In the genomic region with DNA sequence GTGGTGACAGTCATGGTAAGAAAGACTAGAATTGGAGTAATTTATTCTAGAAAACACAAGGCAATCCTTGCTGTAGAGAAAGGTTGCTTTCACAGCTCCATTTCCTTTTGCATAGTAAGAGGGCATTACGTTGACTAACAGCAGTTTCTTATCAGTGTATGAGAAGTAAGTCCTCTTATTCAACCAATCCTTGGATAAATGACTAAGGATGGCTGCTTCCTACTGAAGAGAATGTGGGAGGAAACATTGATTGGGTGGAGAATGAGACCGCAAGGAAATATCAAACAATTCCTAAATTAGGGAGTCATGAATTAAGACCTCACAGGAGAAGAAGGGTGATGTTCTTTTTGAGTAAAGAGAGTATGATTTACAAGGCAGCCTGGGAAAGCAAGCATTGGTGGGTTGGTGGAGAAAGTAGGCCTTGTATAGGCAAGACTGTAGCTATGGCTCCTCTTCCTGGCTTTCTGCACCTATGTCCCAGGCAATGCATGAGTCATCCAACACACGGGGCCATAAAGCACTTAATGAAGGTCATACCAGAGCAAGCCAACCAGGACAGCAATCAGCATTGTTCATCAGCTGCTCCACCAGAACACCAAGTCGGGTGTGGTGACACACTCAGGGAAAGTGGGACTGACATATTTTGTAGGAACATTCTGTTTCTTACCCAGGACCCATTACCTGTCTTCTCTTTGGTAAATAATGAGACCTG, we compare ENCODE assay signal across 19 cellular contexts. TPM values are rescaled to one million over a fixed set of nuclear protein-coding genes. Genes with fewer than 3 reads are reported as not detected.
DNase-seq lines count a peak whose midpoint lies in the region; ATAC-seq, FAIRE-seq and TF ChIP-seq lines count a peak whose summit lies in the region.
"Had no signal": no experiment of that assay in that cellular context is flagged by ENCODE, and none has a peak within 500 bp of the region (broad histone marks: within the 10 kb centered on the region; RNA-seq: fewer than 3 reads in every experiment).

No MANE protein-coding gene starts in this region.

- peaks cover 0 to 12% (median 1%) of the 10 kb centered on the region in 11 donors for H3K9me3 Mint-ChIP-seq in naive thymus-derived CD4-positive, alpha-beta T cell
- H3K9me3 Mint-ChIP-seq: natural killer cell had no signal

- H3K36me3 Mint-ChIP-seq in naive thymus-derived CD4-positive, alpha-beta T cell, result no peaks in the 10 kb centered on the region
- H3K36me3 Mint-ChIP-seq: natural killer cell had no signal

- H3K27ac Mint-ChIP-seq in naive thymus-derived CD4-positive, alpha-beta T cell, result no peak overlapping the region

- no peaks in the 10 kb centered on the region for H4K20me1 ChIP-seq in HCT116 (ENCODE audit: insufficient read depth)
- H4K20me1 ChIP-seq: BLaER1 had no signal

- H3K27me3 Mint-ChIP-seq in naive thymus-derived CD4-positive, alpha-beta T cell, result peaks cover 7 to 28% (median 21%) of the 10 kb centered on the region in 5 donors

- H3K9me3 ChIP-seq in HCT116 (ENCODE audit: control insufficient read depth in 1 of 2, insufficient read depth in 1 of 2, low read depth in 1 of 2, low read length in 2 of 2) (no peaks in the 10 kb centered on the region), small intestine (ENCODE audit: control insufficient read depth, low read depth) (no peaks in the 10 kb centered on the region)
- no peaks in the 10 kb centered on the region for H3K9me3 ChIP-seq in naive thymus-derived CD4-positive, alpha-beta T cell (ENCODE audit: control insufficient read depth in 2 of 3, low read length in 3 of 3)
- H3K9me3 ChIP-seq: BLaER1 had no signal

- H3K36me3 ChIP-seq in HCT116 (ENCODE audit: control insufficient read depth in 1 of 2, insufficient read depth in 2 of 2, low read length in 2 of 2) (no peaks in the 10 kb centered on the region), small intestine (ENCODE audit: control insufficient read depth in 2 of 2, insufficient read depth in 2 of 2, low read length in 2 of 2) (no peaks in the 10 kb centered on the region)
- H3K36me3 ChIP-seq in naive thymus-derived CD4-positive, alpha-beta T cell (ENCODE audit: control insufficient read depth in 2 of 3, insufficient read depth in 3 of 3, low read length in 3 of 3), result no peaks in the 10 kb centered on the region
- H3K36me3 ChIP-seq: BLaER1 had no signal

- 23 to 59% (median 40%) methylated on average over 4 of the region's 4 CpGs for WGBS in small intestine, 3 donors

- peaks cover 0 to under 1% (median 0%) of the 10 kb centered on the region in 7 donors for H3K4me1 Mint-ChIP-seq in naive thymus-derived CD4-positive, alpha-beta T cell

- H3K4me3 Mint-ChIP-seq in naive thymus-derived CD4-positive, alpha-beta T cell, result no peak overlapping the region
- H3K4me3 Mint-ChIP-seq: natural killer cell had no signal

- H3K9me2 ChIP-seq in HCT116 (ENCODE audit: insufficient read depth), result no peaks in the 10 kb centered on the region

- H3K9ac ChIP-seq in HCT116 (ENCODE audit: low read length), result no peak overlapping the region
- H3K9ac ChIP-seq: BLaER1 had no signal

- H3K27me3 ChIP-seq in HCT116 (ENCODE audit: insufficient read depth, low read length) (no peaks in the 10 kb centered on the region), small intestine (ENCODE audit: control insufficient read depth in 2 of 2, insufficient read depth in 2 of 2, low read length in 2 of 2) (no peaks in the 10 kb centered on the region)
- no peaks in the 10 kb centered on the region for H3K27me3 ChIP-seq in naive thymus-derived CD4-positive, alpha-beta T cell (ENCODE audit: control insufficient read depth in 2 of 2, insufficient read depth in 2 of 2, low read length in 2 of 2)
- H3K27me3 ChIP-seq: BLaER1 had no signal

- H3K4me2 ChIP-seq in HCT116 (ENCODE audit: low read length), result no peak overlapping the region
- H3K4me2 ChIP-seq: BLaER1 had no signal

- no TSS peak for BruUV-seq in HCT116 (replicated peaks; lab: Mats Ljungman, UMichigan)

- TF ChIP-seq RAD21 in HCT116 (IDR thresholded peaks at IDR 0.05; ENCODE audit: low read depth), result no peak

- POLR2A ChIA-PET in HCT116 (lab: Charles Lee), result no interaction called here
- POLR2A ChIA-PET in RWPE1 (lab: Yijun Ruan, JAX; ENCODE audit: low non-redundant PET), result no interaction called here
- POLR2A ChIA-PET in naive thymus-derived CD4-positive, alpha-beta T cell (lab: Charles Lee), result no interaction called here

- CTCF ChIA-PET in HCT116 (lab: Charles Lee) (interaction anchor here (1.1 kb wide), 1 partner anchor 25 kb away, joined by 8 read pairs; no protein-coding TSS in a partner anchor), RWPE1 (lab: Yijun Ruan, JAX) (interaction anchor here (0.5 kb wide), 1 partner anchor 27 kb away, joined by 3 read pairs; no protein-coding TSS in a partner anchor)
- CTCF ChIA-PET in naive thymus-derived CD4-positive, alpha-beta T cell (lab: Charles Lee), result interaction anchor here (0.5 kb wide), 1 partner anchor 313 kb away, joined by 3 read pairs; no protein-coding TSS in a partner anchor

- no peak for TF ChIP-seq CTCF in HCT116 (IDR thresholded peaks at IDR 0.05 in 2 of 3, conservative IDR thresholded peaks at IDR 0.05 in 1 of 3; ENCODE audit: borderline replicate concordance in 1 of 3, insufficient read depth in 1 of 3, low read depth in 2 of 3, low read length in 2 of 3)
- no peak for TF ChIP-seq CTCF in RWPE1 (conservative IDR thresholded peaks at IDR 0.05; ENCODE audit: low read depth)
- TF ChIP-seq CTCF in fibroblast of the aortic adventitia (IDR thresholded peaks at IDR 0.05; ENCODE audit: insufficient read depth, low read length), result no peak

- no peak for TF ChIP-seq POLR2A in HCT116 (IDR thresholded peaks at IDR 0.05; ENCODE audit: borderline replicate concordance, extremely low read depth, insufficient read depth, insufficient read length)

- RAD21 ChIA-PET in HCT116 (lab: Charles Lee; ENCODE audit: low non-redundant PET in 1 of 2, low total read pairs in 2 of 2, uncharacterized antibody in 2 of 2, unreplicated experiment in 2 of 2), result no interaction called here

- DNase-seq in HCT116 (ENCODE audit: low read depth, low spot score), result peak; percentile 21
- DNase-seq in RWPE1 (ENCODE audit: low spot score), result peak; percentile 18
- peak; percentile 46 for DNase-seq in fibroblast of the aortic adventitia (ENCODE audit: low read depth)
- DNase-seq in small intestine, result peak; percentile 98
- DNase-seq in naive thymus-derived CD4-positive, alpha-beta T cell, result no peak
- no peak for DNase-seq in SKM-1 treated with dmso at 0.1 percent for 144 hours (lab: John Stamatoyannopoulos, UW; ENCODE audit: unreplicated experiment)
- DNase-seq: activated CD4-positive, alpha-beta T cell treated with anti-CD3 and anti-CD28 coated beads for 4 hours; activated naive CD4-positive, alpha-beta T cell treated with anti-CD3 and anti-CD28 coated beads, Interleukin-2, amount 50 U/mL, for 16 hours; DMS79 treated with DMSO at 0.1 percent for 48 hours; natural killer cell; NCI-H1048; NCI-H82 had no signal

- H2AFZ ChIP-seq in HCT116 (ENCODE audit: low read depth, low read length, poor library complexity, severe bottlenecking), result no peak overlapping the region

- intact Hi-C loops in HCT116 (cut with micrococcal nuclease), result no loop called here
- intact Hi-C loops in naive thymus-derived CD4-positive, alpha-beta T cell (cut with micrococcal nuclease), result no loop called here

- H3K4me3 ChIP-seq in HCT116 (replicated peaks in 1 of 2; ENCODE audit: low read depth in 1 of 2, low read length in 2 of 2), result no peak overlapping the region
- H3K4me3 ChIP-seq in fibroblast of the aortic adventitia (ENCODE audit: low read depth, low read length), result no peak overlapping the region
- H3K4me3 ChIP-seq in small intestine (ENCODE audit: low read depth in 1 of 2, low read length in 2 of 2), result no peak overlapping the region
- H3K4me3 ChIP-seq in naive thymus-derived CD4-positive, alpha-beta T cell (ENCODE audit: low read length), result no peak overlapping the region
- H3K4me3 ChIP-seq: BLaER1 had no signal

- FAIRE-seq in small intestine (lab: Jason Lieb, UNC), result no peak
- FAIRE-seq: H1 had no signal

- H3K4me1 ChIP-seq in HCT116 (ENCODE audit: control insufficient read depth in 1 of 2, insufficient read depth in 2 of 2, low read length in 2 of 2) (peaks cover 0 to 5% of the 10 kb centered on the region in 2 experiments; a peak in 2 of 4 replicates), small intestine (ENCODE audit: control insufficient read depth in 2 of 2, insufficient read depth in 1 of 2, low read depth in 1 of 2, low read length in 1 of 2) (peaks cover 0 to under 1% of the 10 kb centered on the region in 2 donors)
- no peaks in the 10 kb centered on the region for H3K4me1 ChIP-seq in naive thymus-derived CD4-positive, alpha-beta T cell (ENCODE audit: control insufficient read depth in 2 of 2, insufficient read depth in 2 of 2, low read length in 2 of 2)
- H3K4me1 ChIP-seq: BLaER1 had no signal

- ATAC-seq in HCT116, result peak; percentile 68
- ATAC-seq in naive thymus-derived CD4-positive, alpha-beta T cell, result no peak
- no peak for ATAC-seq in activated CD4-positive, CD25-positive, alpha-beta regulatory T cell treated with anti-CD3 and anti-CD28 coated beads, Interleukin-2, amount 50 U/mL, for 24 hours
- ATAC-seq: natural killer cell had no signal

- H3K27ac ChIP-seq in HCT116 (ENCODE audit: low read depth, low read length) (no peak overlapping the region), RWPE1 (no peak overlapping the region), small intestine (ENCODE audit: low read depth in 1 of 2, low read length in 1 of 2) (peak overlapping the region; percentile 73 to 84)
- H3K27ac ChIP-seq in naive thymus-derived CD4-positive, alpha-beta T cell (ENCODE audit: low read depth, low read length), result no peak overlapping the region
- H3K27ac ChIP-seq: BLaER1 had no signal

- H3K79me2 ChIP-seq in HCT116 (ENCODE audit: insufficient read depth, low read length), result no peaks in the 10 kb centered on the region

RNA-seq across cellular contexts. Expression of a gene that starts 5.6 kb away (rescaled TPM):
- total RNA-seq in HCT116 (2021; ENCODE audit: unreplicated experiment), result 0.42 TPM
- 0.15 and 0.23 TPM in 2 replicates for polyA plus RNA-seq in HCT116 (2012)
- 0.18 TPM in 1 of 2 replicates, not detected in the other for total RNA-seq in fibroblast of the aortic adventitia (ENCODE audit: low replicate concordance)
- 100 to 1,000 TPM in 1 of 3 donors, 10 to 100 TPM in 1, 1 to 10 TPM in 1; 4.9 to 118 (median 91.1) TPM for polyA plus RNA-seq in small intestine
- total RNA-seq in naive thymus-derived CD4-positive, alpha-beta T cell, result 1 to 10 TPM in 1 of 5 experiments, under 1 TPM in 3, not detected in 1; 0.08 to 2.4 (median 0.67) TPM
- not detected for polyA plus RNA-seq in naive thymus-derived CD4-positive, alpha-beta T cell

RNA-seq across cellular contexts. Expression of a gene that starts 27.7 kb away (rescaled TPM):
- total RNA-seq in HCT116 (2021; ENCODE audit: unreplicated experiment) (not detected), fibroblast of the aortic adventitia (ENCODE audit: low replicate concordance) (not detected in 2 replicates)
- polyA plus RNA-seq in HCT116 (2012), result not detected in 2 replicates
- polyA plus RNA-seq in small intestine, result not detected
- total RNA-seq in naive thymus-derived CD4-positive, alpha-beta T cell, result not detected
- not detected for polyA plus RNA-seq in naive thymus-derived CD4-positive, alpha-beta T cell
- total RNA-seq: fibroblast of villous mesenchyme; H1; lower leg skin; natural killer cell; subcutaneous adipose tissue; T-helper 2 cell treated with Interferon-gamma antibody and Interleukin-4, amounts not matched to agents 100 ng/mL and 5 ng/mL, for 36 hours had no signal

RNA-seq across cellular contexts. Expression of a gene that starts 54.5 kb away (rescaled TPM):
- 0.32 TPM for total RNA-seq in HCT116 (2021; ENCODE audit: unreplicated experiment)
- not detected in 2 replicates for polyA plus RNA-seq in HCT116 (2012)
- not detected in 2 replicates for total RNA-seq in fibroblast of the aortic adventitia (ENCODE audit: low replicate concordance)
- under 1 TPM in 1 of 3 donors, not detected in 2; 0.01 TPM for polyA plus RNA-seq in small intestine
- 1 to 10 TPM in 2 of 5 experiments, under 1 TPM in 2, not detected in 1; 0.49 to 3.5 (median 1.0) TPM for total RNA-seq in naive thymus-derived CD4-positive, alpha-beta T cell
- not detected for polyA plus RNA-seq in naive thymus-derived CD4-positive, alpha-beta T cell
- total RNA-seq: fibroblast of villous mesenchyme; H1; T-helper 2 cell treated with Interferon-gamma antibody and Interleukin-4, amounts not matched to agents 100 ng/mL and 5 ng/mL, for 36 hours had no signal
- polyA plus RNA-seq: H1 had no signal

Comparison
In these comparisons a context has a peak if more than half of its experiments do, and no peak if none do; other contexts are left out.
1. DNase-seq: peak in HCT116 (single experiment), RWPE1 (single experiment), fibroblast of the aortic adventitia (single experiment) and small intestine (single experiment); none in naive thymus-derived CD4-positive, alpha-beta T cell (0 of 9) and SKM-1 treated with dmso at 0.1 percent for 144 hours (single experiment).
2. H3K27ac ChIP-seq: peak in small intestine (2 of 2); none in HCT116 (single experiment), RWPE1 (single experiment) and naive thymus-derived CD4-positive, alpha-beta T cell (single experiment).